Comparison of ENCODE assay signal across 13 cellular contexts in genomic region chr3:14863324-14864100, GRCh38. TPM values are rescaled to one million over a fixed set of nuclear protein-coding genes. Genes with fewer than 3 reads are reported as not detected.
DNase-seq lines count a peak whose midpoint lies in the region; ATAC-seq and TF ChIP-seq lines count a peak whose summit lies in the region.
"Had no signal": no experiment of that assay in that cellular context is flagged by ENCODE, and none has a peak within 500 bp of the region (broad histone marks: within the 10 kb centered on the region; RNA-seq: fewer than 3 reads in every experiment).

No MANE protein-coding gene starts in this region.

- H3K9me3 ChIP-seq in RWPE2 (ENCODE audit: severe bottlenecking) (no peaks in the 10 kb centered on the region), tibial nerve (no peaks in the 10 kb centered on the region)
- H3K9me3 ChIP-seq: adrenal gland, Peyer's patch had no signal

- H3K36me3 Mint-ChIP-seq in nephron progenitor cell (ENCODE audit: low read depth): no peaks in the 10 kb centered on the region
- H3K36me3 Mint-ChIP-seq: stimulated activated effector memory CD8-positive, alpha-beta T cell treated with anti-CD3 and anti-CD28 coated beads, Interleukin-12 subunit alpha, Interleukin-12 subunit beta, amount 100 ng/mL, for 72 hours had no signal

- no peak overlapping the region for H3K4me3 ChIP-seq in RWPE2 (ENCODE audit: severe bottlenecking)
- no peak overlapping the region for H3K4me3 ChIP-seq in fibroblast of villous mesenchyme (ENCODE audit: low read depth, low read length)
- no peak overlapping the region for H3K4me3 ChIP-seq in tibial nerve
- H3K4me3 ChIP-seq: adrenal gland, Peyer's patch had no signal

- DNase-seq in RWPE2 (ENCODE audit: low spot score): no peak
- DNase-seq in fibroblast of villous mesenchyme (ENCODE audit: low read depth): no peak
- no peak for DNase-seq in tibial nerve (ENCODE audit: low spot score in 2 of 2)
- DNase-seq in foreskin melanocyte: no peak
- DNase-seq in NCI-H524 treated with DMSO at 0.1 percent for 48 hours (lab: John Stamatoyannopoulos, UW): no peak
- DNase-seq in nephron progenitor cell: no peak
- DNase-seq: activated CD8-positive, alpha-beta memory T cell treated with anti-CD3 and anti-CD28 coated beads, Interleukin-2, amount 50 U/mL, for 48 hours; DMS79 treated with DMSO at 0.1 percent for 48 hours; NCI-H2029 treated with DMSO at 0.1 percent for 48 hours; Peyer's patch had no signal

- no peak for TF ChIP-seq POLR2A in tibial nerve (IDR thresholded peaks at IDR 0.05)

- H3K4me1 ChIP-seq in RWPE2 (ENCODE audit: insufficient read depth, poor library complexity, severe bottlenecking) (no peaks in the 10 kb centered on the region), tibial nerve (peaks cover 0 to 48% (median 0%) of the 10 kb centered on the region in 4 donors)
- H3K4me1 ChIP-seq: Peyer's patch had no signal

- peak; percentile 17; the same call in 1 of the 3 replicates for ATAC-seq in RWPE2 (ENCODE audit: low read depth)
- ATAC-seq: stimulated activated effector memory CD8-positive, alpha-beta T cell treated with anti-CD3 and anti-CD28 coated beads, Interleukin-12 subunit alpha, Interleukin-12 subunit beta, amount 100 ng/mL, for 72 hours had no signal

- H3K4me1 Mint-ChIP-seq in nephron progenitor cell: peaks cover 16% of the 10 kb centered on the region
- H3K4me1 Mint-ChIP-seq: stimulated activated effector memory CD8-positive, alpha-beta T cell treated with anti-CD3 and anti-CD28 coated beads, Interleukin-12 subunit alpha, Interleukin-12 subunit beta, amount 100 ng/mL, for 72 hours had no signal

- WGBS in tibial nerve, 2 donors: 43 to 44% methylated on average over 10 of the region's 10 CpGs

- H3K9me3 Mint-ChIP-seq in nephron progenitor cell: no peaks in the 10 kb centered on the region
- H3K9me3 Mint-ChIP-seq: stimulated activated effector memory CD8-positive, alpha-beta T cell treated with anti-CD3 and anti-CD28 coated beads, Interleukin-12 subunit alpha, Interleukin-12 subunit beta, amount 100 ng/mL, for 72 hours had no signal

- H3K27me3 ChIP-seq in RWPE2 (ENCODE audit: insufficient read depth, poor library complexity, severe bottlenecking) (no peaks in the 10 kb centered on the region), tibial nerve (no peaks in the 10 kb centered on the region)
- H3K27me3 ChIP-seq: adrenal gland, Peyer's patch had no signal

- TF ChIP-seq EP300 in tibial nerve (IDR thresholded peaks at IDR 0.05): no peak

- no peak overlapping the region for H3K27ac Mint-ChIP-seq in nephron progenitor cell
- H3K27ac Mint-ChIP-seq: stimulated activated effector memory CD8-positive, alpha-beta T cell treated with anti-CD3 and anti-CD28 coated beads, Interleukin-12 subunit alpha, Interleukin-12 subunit beta, amount 100 ng/mL, for 72 hours had no signal

- TF ChIP-seq CTCF in GM12874 (IDR thresholded peaks at IDR 0.05; ENCODE audit: insufficient read depth, low read depth, low read length) (peak; percentile 21; the same call in 1 of the 2 replicates), RWPE2 (IDR thresholded peaks at IDR 0.05; ENCODE audit: poor library complexity, severe bottlenecking) (no peak), fibroblast of villous mesenchyme (IDR thresholded peaks at IDR 0.05; ENCODE audit: insufficient read depth, low read depth, low read length) (peak; percentile 23), tibial nerve (IDR thresholded peaks at IDR 0.05) (peak in 3 of 5 experiments; percentile 9 to 21 (median 9)), nephron progenitor cell (IDR thresholded peaks at IDR 0.05) (no peak)

- no peak overlapping the region for H3K4me3 Mint-ChIP-seq in nephron progenitor cell
- H3K4me3 Mint-ChIP-seq: stimulated activated effector memory CD8-positive, alpha-beta T cell treated with anti-CD3 and anti-CD28 coated beads, Interleukin-12 subunit alpha, Interleukin-12 subunit beta, amount 100 ng/mL, for 72 hours had no signal

- peaks cover 18% of the 10 kb centered on the region for H3K27me3 Mint-ChIP-seq in nephron progenitor cell (ENCODE audit: low read depth, poor library complexity)

- H3K27ac ChIP-seq in RWPE2 (ENCODE audit: poor library complexity, severe bottlenecking): no peak overlapping the region
- H3K27ac ChIP-seq in tibial nerve: peak overlapping the region in 1 of 4 donors; percentile 49
- H3K27ac ChIP-seq: Peyer's patch had no signal

- H3K36me3 ChIP-seq in RWPE2 (ENCODE audit: low read depth): no peaks in the 10 kb centered on the region
- peaks cover 0 to 6% (median 0%) of the 10 kb centered on the region in 3 donors for H3K36me3 ChIP-seq in tibial nerve
- H3K36me3 ChIP-seq: adrenal gland, Peyer's patch had no signal

RNA-seq across cellular contexts. Expression of gene FGD5, which starts 44.8 kb away (rescaled TPM):
- total RNA-seq in fibroblast of villous mesenchyme: under 0.01 TPM in 1 of 2 replicates, not detected in the other
- total RNA-seq in tibial nerve: 10 to 100 TPM; 33.3 to 41.8 (median 38.7) TPM

Comparison
In these comparisons a context has a peak if more than half of its experiments do, and no peak if none do; other contexts are left out.
1. CTCF ChIP-seq: peak in GM12874 (single experiment), fibroblast of villous mesenchyme (single experiment) and tibial nerve (3 of 5); none in RWPE2 (single experiment) and nephron progenitor cell (single experiment).
2. RNA of gene FGD5, which starts 44.8 kb away (total RNA-seq): 33.3 to 41.8 TPM in tibial nerve; under 0.01 TPM in fibroblast of villous mesenchyme; every median in the first group is over 10 times any median in the second.